ENCODE assay signal across 8 cellular contexts in genomic region chr6:7143161-7143974, GRCh38. TPM values are rescaled to one million over a fixed set of nuclear protein-coding genes. Genes with fewer than 3 reads are reported as not detected.
DNase-seq lines count a peak whose midpoint lies in the region; ATAC-seq and TF ChIP-seq lines count a peak whose summit lies in the region.

No MANE protein-coding gene starts in this region.

- CTCF ChIA-PET in CD4-positive, alpha-beta memory T cell (lab: Charles Lee; ENCODE audit: partially characterized antibody) = interaction anchor here (0.6 to 1.2 kb wide), 2 partner anchors 9 to 56 kb away, joined by 3 read pairs; no protein-coding TSS in a partner anchor

- H3K27ac ChIP-seq in CD4-positive, alpha-beta memory T cell (ENCODE audit: low read depth, low read length) = no peak overlapping the region

- ATAC-seq in activated T-helper 17 cell treated with anti-CD3 and anti-CD28 coated beads, Interleukin-2, amount 50 U/mL, for 72 hours (replicated peaks) = no peak
- ATAC-seq in GM18909 (IDR thresholded peaks at IDR 0.05; ENCODE audit: poor library complexity, unreplicated experiment) (no peak), GM21526 (IDR thresholded peaks at IDR 0.05; ENCODE audit: low FRiP score, unreplicated experiment) (no peak)

- H3K36me3 ChIP-seq in CD4-positive, alpha-beta memory T cell (ENCODE audit: insufficient read depth, low read length) = no peaks in the 10 kb centered on the region

- no peaks in the 10 kb centered on the region for H3K9me3 Mint-ChIP-seq in CD4-positive, alpha-beta memory T cell
- no peaks in the 10 kb centered on the region for H3K9me3 Mint-ChIP-seq in activated T-helper 17 cell treated with anti-CD3 and anti-CD28 coated beads, Interleukin-2, amount 50 U/mL, for 72 hours

- POLR2A ChIA-PET in CD4-positive, alpha-beta memory T cell (lab: Charles Lee; ENCODE audit: partially characterized antibody) = interaction anchor here (0.6 kb wide), 1 partner anchor 170 kb away, joined by 3 read pairs; the partner anchor contains the start of gene SSR1

- peaks cover 74% of the 10 kb centered on the region for H3K4me1 ChIP-seq in CD4-positive, alpha-beta memory T cell (ENCODE audit: insufficient read depth, low read length)

- peaks cover 48 to 82% (median 59%) of the 10 kb centered on the region in 4 donors for H3K4me1 Mint-ChIP-seq in CD4-positive, alpha-beta memory T cell
- H3K4me1 Mint-ChIP-seq in activated T-helper 17 cell treated with anti-CD3 and anti-CD28 coated beads, Interleukin-2, amount 50 U/mL, for 72 hours = peaks cover 47% of the 10 kb centered on the region

- H3K27ac Mint-ChIP-seq in CD4-positive, alpha-beta memory T cell = peak overlapping the region in 2 of 7 donors; percentile 13 to 49
- H3K27ac Mint-ChIP-seq in activated T-helper 17 cell treated with anti-CD3 and anti-CD28 coated beads, Interleukin-2, amount 50 U/mL, for 72 hours = no peak overlapping the region

- H3K36me3 Mint-ChIP-seq in CD4-positive, alpha-beta memory T cell = no peaks in the 10 kb centered on the region
- H3K36me3 Mint-ChIP-seq in activated T-helper 17 cell treated with anti-CD3 and anti-CD28 coated beads, Interleukin-2, amount 50 U/mL, for 72 hours (ENCODE audit: low read depth) = no peaks in the 10 kb centered on the region

- TF ChIP-seq CTCF in NB4 (IDR thresholded peaks at IDR 0.05; ENCODE audit: low read depth, low read length) = peak; percentile 25

- no peak for DNase-seq in CD4-positive, alpha-beta memory T cell
- peak; percentile 81 for DNase-seq in NB4 (ENCODE audit: low read depth)
- peak; percentile 78 for DNase-seq in midbrain (lab: John Stamatoyannopoulos, UW)
- DNase-seq in HK-2 (ENCODE audit: unreplicated experiment) = no peak
- DNase-seq in H4 (ENCODE audit: low spot score) = no peak

- peak overlapping the region in 7 of 8 donors; percentile 29 to 71 (median 49) for H3K4me3 Mint-ChIP-seq in CD4-positive, alpha-beta memory T cell
- H3K4me3 Mint-ChIP-seq in activated T-helper 17 cell treated with anti-CD3 and anti-CD28 coated beads, Interleukin-2, amount 50 U/mL, for 72 hours = peak overlapping the region; percentile 23

- H3K9me3 ChIP-seq in CD4-positive, alpha-beta memory T cell (ENCODE audit: control insufficient read depth in 1 of 2, low read length in 2 of 2) = no peaks in the 10 kb centered on the region

- H3K27me3 ChIP-seq in CD4-positive, alpha-beta memory T cell (ENCODE audit: insufficient read depth, low read length) = no peaks in the 10 kb centered on the region

- no peak for TF ChIP-seq POLR2A in NB4 (IDR thresholded peaks at IDR 0.05; ENCODE audit: extremely low read depth, insufficient read length)

- no peaks in the 10 kb centered on the region for H3K27me3 Mint-ChIP-seq in CD4-positive, alpha-beta memory T cell
- H3K27me3 Mint-ChIP-seq in activated T-helper 17 cell treated with anti-CD3 and anti-CD28 coated beads, Interleukin-2, amount 50 U/mL, for 72 hours = no peaks in the 10 kb centered on the region

- H3K4me3 ChIP-seq in CD4-positive, alpha-beta memory T cell (ENCODE audit: low read length in 2 of 2) = no peak overlapping the region
- H3K4me3 ChIP-seq in NB4 (ENCODE audit: low read depth, low read length) = peak overlapping the region; percentile 14

- intact Hi-C loops in CD4-positive, alpha-beta memory T cell (cut with micrococcal nuclease) = no loop called here

RNA-seq across cellular contexts. Expression of gene RREB1, which starts 35.6 kb away (rescaled TPM):
- total RNA-seq in CD4-positive, alpha-beta memory T cell = 10 to 100 TPM; 43.0 to 43.4 TPM
- polyA plus RNA-seq in CD4-positive, alpha-beta memory T cell = 1 to 10 TPM in 1 of 2 donors, under 1 TPM in 1; 0.50 to 7.4 TPM
- total RNA-seq in activated T-helper 17 cell treated with anti-CD3 and anti-CD28 coated beads, Interleukin-2, amount 50 U/mL, for 72 hours = 10 to 100 TPM; 14.8 to 21.9 TPM
- total RNA-seq in H4 (2014; rRNA removed; shearing (Covaris generic)) = 5.3 and 13.0 TPM in 2 replicates

Comparison
In these comparisons a context has a peak if more than half of its experiments do, and no peak if none do; other contexts are left out.
1. DNase-seq: peak in NB4 (single experiment) and midbrain (single experiment); none in CD4-positive, alpha-beta memory T cell (0 of 5), HK-2 (single experiment) and H4 (single experiment).